15 cellular contexts compared by ENCODE assay signal in the genomic region with DNA sequence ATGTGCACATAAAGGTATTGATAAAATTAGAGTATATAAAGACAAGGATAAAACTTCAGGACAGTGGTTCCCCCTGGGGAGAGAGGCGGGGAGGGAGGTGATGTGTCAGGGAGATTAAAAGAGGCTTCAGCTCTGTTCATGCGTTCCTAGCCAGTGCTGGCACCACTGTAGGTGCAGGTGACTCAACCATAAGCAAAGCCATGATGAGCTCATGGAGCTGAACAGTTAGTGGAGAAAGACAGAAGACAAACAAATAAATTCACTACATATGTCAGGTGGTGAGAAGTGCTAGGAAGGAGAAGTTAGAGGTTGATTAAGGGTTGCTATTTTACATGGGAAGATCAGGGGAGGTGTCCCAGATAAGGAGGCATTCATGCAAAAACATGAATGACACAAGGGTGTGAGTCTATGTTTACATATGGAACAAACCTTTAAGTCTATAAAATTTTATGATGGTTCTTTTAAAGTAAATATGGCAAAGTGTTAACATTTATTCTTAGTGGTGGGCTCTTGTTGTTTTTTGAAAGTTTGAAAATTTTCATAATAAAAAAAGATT.
DNase-seq lines count a peak whose midpoint lies in the region; ATAC-seq, FAIRE-seq and TF ChIP-seq lines count a peak whose summit lies in the region.
"Had no signal": no experiment of that assay in that cellular context is flagged by ENCODE, and none has a peak within 500 bp of the region (broad histone marks: within the 10 kb centered on the region; RNA-seq: fewer than 3 reads in every experiment).

No MANE protein-coding gene starts in this region.

- no peaks in the 10 kb centered on the region for H3K9me3 ChIP-seq in mesenchymal stem cell (ENCODE audit: control insufficient read depth, low read length)
- H3K9me3 ChIP-seq in kidney (ENCODE audit: control insufficient read depth in 1 of 2, low read length in 2 of 2), result no peaks in the 10 kb centered on the region
- H3K9me3 ChIP-seq: sigmoid colon, transverse colon had no signal

- DNase-seq in activated CD4-positive, alpha-beta memory T cell treated with anti-CD3 and anti-CD28 coated beads for 36 hours, result no peak
- no peak for DNase-seq in activated CD4-positive, alpha-beta memory T cell treated with anti-CD3 and anti-CD28 coated beads, Interleukin-2, amount 10 ng/mL, durations not matched to agents 7 days and 5 days
- DNase-seq in NCI-H460 (ENCODE audit: extremely low read depth, low read depth), result peak; percentile 56
- DNase-seq in astrocyte of the cerebellum (ENCODE audit: low read depth), result peak; percentile 53
- DNase-seq in naive thymus-derived CD8-positive, alpha-beta T cell, result no peak
- DNase-seq in mesenchymal stem cell, result no peak
- no peak for DNase-seq in kidney
- DNase-seq: activated CD4-positive, alpha-beta T cell treated with anti-CD3 and anti-CD28 coated beads, Interleukin-2, amount 50 U/mL, for 48 hours; NCI-H82; sigmoid colon; SW 1271; transverse colon had no signal

- H3K4me3 ChIP-seq in astrocyte of the cerebellum (ENCODE audit: low read depth, low read length), result no peak overlapping the region
- H3K4me3 ChIP-seq in mesenchymal stem cell (ENCODE audit: insufficient read depth in 1 of 2, low read depth in 1 of 2, low read length in 2 of 2), result no peak overlapping the region
- no peak overlapping the region for H3K4me3 ChIP-seq in kidney (ENCODE audit: low read length in 2 of 2)
- H3K4me3 ChIP-seq: sigmoid colon, transverse colon had no signal

- H3K4me3 Mint-ChIP-seq in activated CD4-positive, alpha-beta memory T cell treated with anti-CD3 and anti-CD28 coated beads for 36 hours, result no peak overlapping the region
- no peak overlapping the region for H3K4me3 Mint-ChIP-seq in activated CD4-positive, alpha-beta memory T cell treated with anti-CD3 and anti-CD28 coated beads, Interleukin-2, amount 10 ng/mL, durations not matched to agents 7 days and 5 days
- H3K4me3 Mint-ChIP-seq in naive thymus-derived CD8-positive, alpha-beta T cell, result peak overlapping the region in 6 of 10 donors; percentile 1 to 54 (median 11)
- H3K4me3 Mint-ChIP-seq: brain had no signal

- in situ Hi-C loops in astrocyte of the cerebellum (cut with HindIII; ENCODE audit: low sequenced_read_pairs), result no loop called here

- H3K23ac ChIP-seq in mesenchymal stem cell (ENCODE audit: low read length in 2 of 2), result no peak overlapping the region

- H3K27ac Mint-ChIP-seq in activated CD4-positive, alpha-beta memory T cell treated with anti-CD3 and anti-CD28 coated beads for 36 hours, result peak overlapping the region; percentile 4
- no peak overlapping the region for H3K27ac Mint-ChIP-seq in activated CD4-positive, alpha-beta memory T cell treated with anti-CD3 and anti-CD28 coated beads, Interleukin-2, amount 10 ng/mL, durations not matched to agents 7 days and 5 days
- peak overlapping the region; percentile 14 to 86 (median 58) for H3K27ac Mint-ChIP-seq in naive thymus-derived CD8-positive, alpha-beta T cell
- H3K27ac Mint-ChIP-seq: brain had no signal

- H3K36me3 ChIP-seq in mesenchymal stem cell (ENCODE audit: control insufficient read depth in 1 of 2, insufficient read depth in 2 of 2, low read depth in 1 of 2, low read length in 2 of 2), result no peaks in the 10 kb centered on the region
- H3K36me3 ChIP-seq in kidney (ENCODE audit: control insufficient read depth in 1 of 2, insufficient read depth in 2 of 2, low read length in 2 of 2), result no peaks in the 10 kb centered on the region
- H3K36me3 ChIP-seq: sigmoid colon, transverse colon had no signal

- no peak overlapping the region for H3K14ac ChIP-seq in mesenchymal stem cell (ENCODE audit: low read length in 2 of 2)

- no peak overlapping the region for H2BK15ac ChIP-seq in mesenchymal stem cell (ENCODE audit: low read depth, poor library complexity, severe bottlenecking)

- H3K27me3 Mint-ChIP-seq in activated CD4-positive, alpha-beta memory T cell treated with anti-CD3 and anti-CD28 coated beads for 36 hours, result no peaks in the 10 kb centered on the region
- H3K27me3 Mint-ChIP-seq in activated CD4-positive, alpha-beta memory T cell treated with anti-CD3 and anti-CD28 coated beads, Interleukin-2, amount 10 ng/mL, durations not matched to agents 7 days and 5 days, result no peaks in the 10 kb centered on the region
- H3K27me3 Mint-ChIP-seq in naive thymus-derived CD8-positive, alpha-beta T cell, result no peaks in the 10 kb centered on the region
- H3K27me3 Mint-ChIP-seq: brain had no signal

- peaks cover 4% of the 10 kb centered on the region for H3K36me3 Mint-ChIP-seq in activated CD4-positive, alpha-beta memory T cell treated with anti-CD3 and anti-CD28 coated beads for 36 hours
- peaks cover 19% of the 10 kb centered on the region for H3K36me3 Mint-ChIP-seq in activated CD4-positive, alpha-beta memory T cell treated with anti-CD3 and anti-CD28 coated beads, Interleukin-2, amount 10 ng/mL, durations not matched to agents 7 days and 5 days (ENCODE audit: low read depth)
- H3K36me3 Mint-ChIP-seq in naive thymus-derived CD8-positive, alpha-beta T cell, result peaks cover 0 to 58% (median 7%) of the 10 kb centered on the region in 3 donors
- H3K36me3 Mint-ChIP-seq: brain had no signal

- peaks cover 4% of the 10 kb centered on the region for H3K4me1 ChIP-seq in mesenchymal stem cell (ENCODE audit: control insufficient read depth, insufficient read depth, low read depth, low read length)
- H3K4me1 ChIP-seq in kidney (ENCODE audit: control insufficient read depth in 1 of 2, insufficient read depth in 1 of 2, low read depth in 1 of 2, low read length in 2 of 2), result peaks cover 0 to under 1% of the 10 kb centered on the region in 2 donors

- no peak overlapping the region for H4K8ac ChIP-seq in mesenchymal stem cell (ENCODE audit: low read length)

- peaks cover 54% of the 10 kb centered on the region for H3K4me1 Mint-ChIP-seq in activated CD4-positive, alpha-beta memory T cell treated with anti-CD3 and anti-CD28 coated beads for 36 hours (ENCODE audit: low read depth)
- H3K4me1 Mint-ChIP-seq in activated CD4-positive, alpha-beta memory T cell treated with anti-CD3 and anti-CD28 coated beads, Interleukin-2, amount 10 ng/mL, durations not matched to agents 7 days and 5 days, result peaks cover 11% of the 10 kb centered on the region
- H3K4me1 Mint-ChIP-seq in naive thymus-derived CD8-positive, alpha-beta T cell, result peaks cover 22 to 83% (median 72%) of the 10 kb centered on the region in 4 donors

- H2AK5ac ChIP-seq in mesenchymal stem cell (ENCODE audit: low read length, severe bottlenecking), result no peak overlapping the region

- H3K27ac ChIP-seq in mesenchymal stem cell (ENCODE audit: low read length, poor library complexity, severe bottlenecking) (no peak overlapping the region), kidney (ENCODE audit: low read depth in 2 of 2, low read length in 2 of 2) (no peak overlapping the region)
- H3K27ac ChIP-seq: epithelial cell of prostate, sigmoid colon, transverse colon had no signal

- no peaks in the 10 kb centered on the region for H3K79me1 ChIP-seq in mesenchymal stem cell (replicated peaks; ENCODE audit: low read length, poor library complexity, severe bottlenecking)

- ATAC-seq in naive thymus-derived CD8-positive, alpha-beta T cell, result peak in 1 of 2 donors; percentile 58
- ATAC-seq in HG03196 (IDR thresholded peaks at IDR 0.05; ENCODE audit: unreplicated experiment), result no peak

- no peak overlapping the region for H3K18ac ChIP-seq in mesenchymal stem cell (ENCODE audit: low read depth in 1 of 2, low read length in 2 of 2)

- WGBS in mesenchymal stem cell, result 48% methylated on average over 2 of the region's 2 CpGs

- no peak overlapping the region for H2AFZ ChIP-seq in mesenchymal stem cell (ENCODE audit: low read depth, low read length)

- intact Hi-C loops in activated CD4-positive, alpha-beta memory T cell treated with anti-CD3 and anti-CD28 coated beads for 36 hours (cut with micrococcal nuclease), result no loop called here
- intact Hi-C loops in kidney (cut with DNase I), result no loop called here

- no peak overlapping the region for H2BK12ac ChIP-seq in mesenchymal stem cell (ENCODE audit: low read length in 2 of 2)

- H3K9me3 Mint-ChIP-seq in activated CD4-positive, alpha-beta memory T cell treated with anti-CD3 and anti-CD28 coated beads for 36 hours, result no peaks in the 10 kb centered on the region
- no peaks in the 10 kb centered on the region for H3K9me3 Mint-ChIP-seq in activated CD4-positive, alpha-beta memory T cell treated with anti-CD3 and anti-CD28 coated beads, Interleukin-2, amount 10 ng/mL, durations not matched to agents 7 days and 5 days
- H3K9me3 Mint-ChIP-seq in naive thymus-derived CD8-positive, alpha-beta T cell, result no peaks in the 10 kb centered on the region

- POLR2A ChIA-PET in activated CD4-positive, alpha-beta memory T cell treated with anti-CD3 and anti-CD28 coated beads for 36 hours (lab: Charles Lee), result no interaction called here
- POLR2A ChIA-PET in activated CD4-positive, alpha-beta memory T cell treated with anti-CD3 and anti-CD28 coated beads, Interleukin-2, amount 10 ng/mL, durations not matched to agents 7 days and 5 days (lab: Charles Lee), result no interaction called here
- POLR2A ChIA-PET in naive thymus-derived CD8-positive, alpha-beta T cell (lab: Charles Lee), result no interaction called here

- no peak overlapping the region for H4K91ac ChIP-seq in mesenchymal stem cell (ENCODE audit: low read length)

- H2BK5ac ChIP-seq in mesenchymal stem cell (ENCODE audit: low read depth, low read length, poor library complexity, severe bottlenecking), result no peak overlapping the region

- H3K4ac ChIP-seq in mesenchymal stem cell (ENCODE audit: low read depth in 1 of 2, low read length in 2 of 2), result no peak overlapping the region

- no peaks in the 10 kb centered on the region for H3K27me3 ChIP-seq in mesenchymal stem cell (ENCODE audit: control insufficient read depth in 1 of 2, insufficient read depth in 1 of 2, low read length in 2 of 2)
- H3K27me3 ChIP-seq: sigmoid colon, transverse colon had no signal

- no peak overlapping the region for H3K4me2 ChIP-seq in mesenchymal stem cell (ENCODE audit: low read length, poor library complexity, severe bottlenecking)

- CTCF ChIA-PET in activated CD4-positive, alpha-beta memory T cell treated with anti-CD3 and anti-CD28 coated beads for 36 hours (lab: Charles Lee), result no interaction called here
- CTCF ChIA-PET in activated CD4-positive, alpha-beta memory T cell treated with anti-CD3 and anti-CD28 coated beads, Interleukin-2, amount 10 ng/mL, durations not matched to agents 7 days and 5 days (lab: Charles Lee), result interaction anchor here (0.6 kb wide), 1 partner anchor 171 kb away, joined by 3 read pairs; no protein-coding TSS in a partner anchor

- H3K9ac ChIP-seq in mesenchymal stem cell (ENCODE audit: low read length) (no peak overlapping the region), kidney (ENCODE audit: low read length in 2 of 2) (no peak overlapping the region)

- no peak overlapping the region for H2BK120ac ChIP-seq in mesenchymal stem cell (ENCODE audit: low read depth, low read length)

- TF ChIP-seq CTCF in astrocyte of the cerebellum (IDR thresholded peaks at IDR 0.05; ENCODE audit: low read depth, low read length, missing control alignments), result no peak
- no peak for TF ChIP-seq CTCF in kidney (IDR thresholded peaks at IDR 0.05; ENCODE audit: borderline replicate concordance, extremely low read depth, insufficient read depth)

- no peak for FAIRE-seq in kidney (lab: Jason Lieb, UNC)

Comparison
In these comparisons a context has a peak if more than half of its experiments do, and no peak if none do; other contexts are left out.
1. DNase-seq: peak in NCI-H460 (single experiment) and astrocyte of the cerebellum (single experiment); none in activated CD4-positive, alpha-beta memory T cell treated with anti-CD3 and anti-CD28 coated beads for 36 hours (single experiment), activated CD4-positive, alpha-beta memory T cell treated with anti-CD3 and anti-CD28 coated beads, Interleukin-2, amount 10 ng/mL, durations not matched to agents 7 days and 5 days (single experiment), naive thymus-derived CD8-positive, alpha-beta T cell (0 of 10), mesenchymal stem cell (single experiment) and kidney (single experiment).
2. H3K4me3 Mint-ChIP-seq: peak in naive thymus-derived CD8-positive, alpha-beta T cell (6 of 10); none in activated CD4-positive, alpha-beta memory T cell treated with anti-CD3 and anti-CD28 coated beads for 36 hours (single experiment) and activated CD4-positive, alpha-beta memory T cell treated with anti-CD3 and anti-CD28 coated beads, Interleukin-2, amount 10 ng/mL, durations not matched to agents 7 days and 5 days (single experiment).